8 cellular contexts compared by ENCODE assay signal in the genomic region with DNA sequence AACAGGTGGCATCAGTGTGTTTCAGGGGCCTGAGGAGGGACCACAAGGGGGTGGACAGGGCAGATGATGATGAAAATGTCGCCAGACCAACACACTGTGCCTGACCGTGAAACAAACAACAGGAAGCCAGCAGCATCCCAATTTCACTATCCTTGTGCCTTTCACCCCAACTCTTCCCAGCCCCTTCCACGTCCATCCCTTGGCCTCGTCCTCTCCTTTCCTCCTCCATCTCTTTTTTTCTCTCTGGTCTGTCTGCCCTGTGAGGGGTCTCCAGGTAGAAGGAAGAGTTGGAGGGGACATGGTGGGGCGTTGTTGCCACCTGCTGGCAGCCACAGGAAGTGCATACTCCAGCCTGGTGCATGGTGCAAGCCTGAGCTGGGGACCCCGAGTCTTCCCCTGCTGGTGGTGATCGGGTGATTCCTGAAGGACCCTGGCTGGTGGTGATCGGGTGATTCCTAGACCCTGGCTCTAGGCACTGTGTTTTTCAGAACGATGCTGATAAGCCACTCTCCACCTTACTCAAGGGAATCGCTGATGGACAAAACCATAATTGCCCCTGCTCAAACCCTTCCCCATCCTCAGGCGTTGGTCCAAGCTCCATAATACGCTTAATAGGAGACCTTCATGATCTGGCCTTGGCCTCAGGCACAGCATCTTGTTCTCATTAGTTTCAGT. TPM values are rescaled to one million over a fixed set of nuclear protein-coding genes. Genes with fewer than 3 reads are reported as not detected.
DNase-seq lines count a peak whose midpoint lies in the region; ATAC-seq and TF ChIP-seq lines count a peak whose summit lies in the region.

No MANE protein-coding gene starts in this region.

- H3K9me3 ChIP-seq in endodermal cell (ENCODE audit: control insufficient read depth, low read length): no peaks in the 10 kb centered on the region

- no peak overlapping the region for H3K4me3 ChIP-seq in endodermal cell (ENCODE audit: low read length)

- no peak overlapping the region for H3K9ac ChIP-seq in endodermal cell (ENCODE audit: extremely low read depth, low read length, poor library complexity, severe bottlenecking)

- no peaks in the 10 kb centered on the region for H3K27me3 Mint-ChIP-seq in activated CD8-positive, alpha-beta T cell treated with anti-CD3 and anti-CD28 coated beads, Interleukin-2, amount 10 ng/mL, durations not matched to agents 7 days and 5 days (ENCODE audit: low read depth)
- peaks cover 8% of the 10 kb centered on the region for H3K27me3 Mint-ChIP-seq in endodermal cell (ENCODE audit: insufficient read depth)
- no peaks in the 10 kb centered on the region for H3K27me3 Mint-ChIP-seq in naive thymus-derived CD8-positive, alpha-beta T cell

- peaks cover 3% of the 10 kb centered on the region for H3K36me3 Mint-ChIP-seq in activated CD8-positive, alpha-beta T cell treated with anti-CD3 and anti-CD28 coated beads, Interleukin-2, amount 10 ng/mL, durations not matched to agents 7 days and 5 days (ENCODE audit: low read depth)
- H3K36me3 Mint-ChIP-seq in endodermal cell (ENCODE audit: low read depth): no peaks in the 10 kb centered on the region
- H3K36me3 Mint-ChIP-seq in naive thymus-derived CD8-positive, alpha-beta T cell: no peaks in the 10 kb centered on the region

- 41 to 46% methylated on average over 7 to 12 of the region's 12 CpGs for WGBS in endodermal cell (ENCODE audit: insufficient coverage in 1 of 2, insufficient read length in 1 of 2), 2 experiments

- no peak overlapping the region for H3K27ac Mint-ChIP-seq in activated CD8-positive, alpha-beta T cell treated with anti-CD3 and anti-CD28 coated beads, Interleukin-2, amount 10 ng/mL, durations not matched to agents 7 days and 5 days
- H3K27ac Mint-ChIP-seq in endodermal cell: no peak overlapping the region
- peak overlapping the region in 1 of 10 donors; percentile 46 for H3K27ac Mint-ChIP-seq in naive thymus-derived CD8-positive, alpha-beta T cell

- DNase-seq in AG08396 (ENCODE audit: low spot score) (peak; percentile 73), GM19238 (ENCODE audit: insufficient read length, low spot score) (peak; percentile 73), NCI-H526 treated with DMSO at 0.1 percent for 48 hours (lab: John Stamatoyannopoulos, UW) (peak; percentile 7), endodermal cell (peak; percentile 98), substantia nigra (lab: John Stamatoyannopoulos, UW) (peak in 37 of 49 donors; percentile 7 to 66 (median 41))
- peak; percentile 72 for DNase-seq in activated CD8-positive, alpha-beta T cell treated with anti-CD3 and anti-CD28 coated beads, Interleukin-2, amount 10 ng/mL, durations not matched to agents 7 days and 5 days
- peak; percentile 36 to 78 (median 56) for DNase-seq in naive thymus-derived CD8-positive, alpha-beta T cell

- no peak overlapping the region for H3K4me3 Mint-ChIP-seq in activated CD8-positive, alpha-beta T cell treated with anti-CD3 and anti-CD28 coated beads, Interleukin-2, amount 10 ng/mL, durations not matched to agents 7 days and 5 days
- no peak overlapping the region for H3K4me3 Mint-ChIP-seq in endodermal cell
- H3K4me3 Mint-ChIP-seq in naive thymus-derived CD8-positive, alpha-beta T cell: peak overlapping the region in 1 of 10 donors; percentile 66

- no peaks in the 10 kb centered on the region for H3K27me3 ChIP-seq in endodermal cell (ENCODE audit: control insufficient read depth, insufficient read depth, low read length, poor library complexity, severe bottlenecking)

- no peaks in the 10 kb centered on the region for H3K4me1 ChIP-seq in endodermal cell (ENCODE audit: control insufficient read depth, insufficient read depth, low read length)

- no peaks in the 10 kb centered on the region for H3K9me3 Mint-ChIP-seq in activated CD8-positive, alpha-beta T cell treated with anti-CD3 and anti-CD28 coated beads, Interleukin-2, amount 10 ng/mL, durations not matched to agents 7 days and 5 days (ENCODE audit: insufficient read depth)
- H3K9me3 Mint-ChIP-seq in endodermal cell: peaks cover 1% of the 10 kb centered on the region
- no peaks in the 10 kb centered on the region for H3K9me3 Mint-ChIP-seq in naive thymus-derived CD8-positive, alpha-beta T cell

- no peaks in the 10 kb centered on the region for H3K36me3 ChIP-seq in endodermal cell (ENCODE audit: control insufficient read depth, insufficient read depth, low read length)

- POLR2A ChIA-PET in activated CD8-positive, alpha-beta T cell treated with anti-CD3 and anti-CD28 coated beads, Interleukin-2, amount 10 ng/mL, durations not matched to agents 7 days and 5 days (lab: Charles Lee): interaction anchor here (0.7 kb wide), 1 partner anchor 24 kb away, joined by 3 read pairs; no protein-coding TSS in a partner anchor
- POLR2A ChIA-PET in naive thymus-derived CD8-positive, alpha-beta T cell (lab: Charles Lee): no interaction called here

- TF ChIP-seq CTCF in endodermal cell (conservative IDR thresholded peaks at IDR 0.05): peak; percentile 99

- no peak overlapping the region for H3K27ac ChIP-seq in endodermal cell (ENCODE audit: low read depth, low read length)
- no peak overlapping the region for H3K27ac ChIP-seq in substantia nigra (ENCODE audit: low read depth, low read length, poor library complexity, severe bottlenecking)

- H3K4me1 Mint-ChIP-seq in activated CD8-positive, alpha-beta T cell treated with anti-CD3 and anti-CD28 coated beads, Interleukin-2, amount 10 ng/mL, durations not matched to agents 7 days and 5 days (ENCODE audit: low read depth): peaks cover 20% of the 10 kb centered on the region
- H3K4me1 Mint-ChIP-seq in endodermal cell: peaks cover 14% of the 10 kb centered on the region
- peaks cover 7 to 29% (median 15%) of the 10 kb centered on the region in 4 donors for H3K4me1 Mint-ChIP-seq in naive thymus-derived CD8-positive, alpha-beta T cell

- peak; percentile 55 for ATAC-seq in activated CD8-positive, alpha-beta T cell treated with anti-CD3 and anti-CD28 coated beads, Interleukin-2, amount 10 ng/mL, durations not matched to agents 7 days and 5 days
- ATAC-seq in naive thymus-derived CD8-positive, alpha-beta T cell: peak; percentile 41 to 49
- no peak for ATAC-seq in HG03565 (IDR thresholded peaks at IDR 0.05; ENCODE audit: unreplicated experiment)

- CTCF ChIA-PET in activated CD8-positive, alpha-beta T cell treated with anti-CD3 and anti-CD28 coated beads, Interleukin-2, amount 10 ng/mL, durations not matched to agents 7 days and 5 days (lab: Charles Lee): interaction anchor here (0.6 to 5.8 kb wide), 33 partner anchors 10 to 458 kb away, joined by 3 to 80 read pairs (median 4); a partner anchor contains a TSS

RNA-seq across cellular contexts. Expression of a gene that starts 21.7 kb away (rescaled TPM):
- total RNA-seq in activated CD8-positive, alpha-beta T cell treated with anti-CD3 and anti-CD28 coated beads, Interleukin-2, amount 10 ng/mL, durations not matched to agents 7 days and 5 days: 10 to 100 TPM; 91.8 to 98.4 TPM
- total RNA-seq in endodermal cell: 100 to 1,000 TPM; 150 to 190 TPM
- 36.0 TPM for polyA plus RNA-seq in endodermal cell (2013, experiment 1 of 2)
- 38.8 TPM for polyA plus RNA-seq in endodermal cell (2013, experiment 2 of 2)
- 100 to 1,000 TPM; 118 to 130 TPM for total RNA-seq in naive thymus-derived CD8-positive, alpha-beta T cell
- 10 to 100 TPM; 25.0 to 43.1 (median 42.7) TPM for polyA plus RNA-seq in naive thymus-derived CD8-positive, alpha-beta T cell

RNA-seq across cellular contexts. Expression of a gene that starts 25.1 kb away (rescaled TPM):
- 1 to 10 TPM in 1 of 2 experiments, under 1 TPM in 1; 0.53 to 1.9 TPM for total RNA-seq in activated CD8-positive, alpha-beta T cell treated with anti-CD3 and anti-CD28 coated beads, Interleukin-2, amount 10 ng/mL, durations not matched to agents 7 days and 5 days
- total RNA-seq in endodermal cell: 100 to 1,000 TPM; 123 to 131 TPM
- polyA plus RNA-seq in endodermal cell (2013, experiment 1 of 2): 26.6 TPM
- polyA plus RNA-seq in endodermal cell (2013, experiment 2 of 2): 22.8 TPM
- 1 to 10 TPM; 1.8 to 3.0 TPM for total RNA-seq in naive thymus-derived CD8-positive, alpha-beta T cell
- under 1 TPM in 2 of 3 donors, not detected in 1; 0.23 to 0.76 TPM for polyA plus RNA-seq in naive thymus-derived CD8-positive, alpha-beta T cell

Comparison
In these comparisons a context has a peak if more than half of its experiments do, and no peak if none do; other contexts are left out.
1. DNase-seq: peak in every context shown above with its lines; median percentile 98 in endodermal cell; 73 in AG08396; 73 in GM19238; 72 in activated CD8-positive, alpha-beta T cell treated with anti-CD3 and anti-CD28 coated beads, Interleukin-2, amount 10 ng/mL, durations not matched to agents 7 days and 5 days; 56 in naive thymus-derived CD8-positive, alpha-beta T cell; 41 in substantia nigra; 7 in NCI-H526 treated with DMSO at 0.1 percent for 48 hours.
2. RNA of a gene that starts 25.1 kb away (total RNA-seq): 123 to 131 TPM in endodermal cell; 1.8 to 3.0 TPM in naive thymus-derived CD8-positive, alpha-beta T cell and 0.53 to 1.9 TPM in activated CD8-positive, alpha-beta T cell treated with anti-CD3 and anti-CD28 coated beads, Interleukin-2, amount 10 ng/mL, durations not matched to agents 7 days and 5 days; every median in the first group is over 10 times any median in the second.